Comparison of ENCODE assay signal across 1 cellular context in genomic region chr17:3529817-3530741, GRCh38.
TF ChIP-seq lines count a peak whose summit lies in the region.

No MANE protein-coding gene starts in this region.

TF ChIP-seq in HepG2, 621 proteins besides CTCF, POLR2A, EP300 and RAD21 (continued from another document):
- TF ChIP-seq TIGD3 (CRISPR knock-in tag; IDR thresholded peaks at IDR 0.05; ENCODE audit: borderline replicate concordance) (no peak), PAXIP1 (CRISPR knock-in tag; conservative IDR thresholded peaks at IDR 0.05) (peak; percentile 65), FOXJ3 (CRISPR knock-in tag; IDR thresholded peaks at IDR 0.05; ENCODE audit: borderline replicate concordance) (no peak), KDM3A (CRISPR knock-in tag; IDR thresholded peaks at IDR 0.05; ENCODE audit: low read depth) (no peak), IKZF5 (CRISPR knock-in tag; IDR thresholded peaks at IDR 0.05) (no peak), ZNF549 (CRISPR knock-in tag; IDR thresholded peaks at IDR 0.05) (no peak), SIN3A (IDR thresholded peaks at IDR 0.05; ENCODE audit: borderline replicate concordance, low read depth, low read length) (no peak), ZNF326 (CRISPR knock-in tag; IDR thresholded peaks at IDR 0.05; ENCODE audit: borderline replicate concordance) (no peak), SKIL (CRISPR knock-in tag; IDR thresholded peaks at IDR 0.05; ENCODE audit: borderline replicate concordance) (0 out of 2 replicates have a peak, but pooled peaks have one; percentile 9), ZNF784 (CRISPR knock-in tag; IDR thresholded peaks at IDR 0.05; ENCODE audit: borderline replicate concordance) (no peak), MYNN (CRISPR knock-in tag; IDR thresholded peaks at IDR 0.05; ENCODE audit: low read depth) (no peak), CCDC6 (CRISPR knock-in tag; IDR thresholded peaks at IDR 0.05) (0 out of 2 replicates have a peak, but pooled peaks have one; percentile 49), ZNF558 (CRISPR knock-in tag; IDR thresholded peaks at IDR 0.05; ENCODE audit: borderline replicate concordance) (no peak), KDM1A (CRISPR knock-in tag; IDR thresholded peaks at IDR 0.05) (no peak), CBX2 (IDR thresholded peaks at IDR 0.05; ENCODE audit: low read depth, low read length) (no peak), CBX2 (CRISPR knock-in tag; IDR thresholded peaks at IDR 0.05; ENCODE audit: low read depth) (no peak), ZNF674 (CRISPR knock-in tag; IDR thresholded peaks at IDR 0.05; ENCODE audit: low read depth) (no peak), ATF1 (CRISPR knock-in tag; IDR thresholded peaks at IDR 0.05) (no peak)
